12 cellular contexts compared by ENCODE assay signal in genomic region chr14:65470404-65470880, GRCh38.
A peak's percentile ranks its signal among the peaks of the same experiment; 100 is the strongest.
DNase-seq lines count a peak whose midpoint lies in the region; ATAC-seq and TF ChIP-seq lines count a peak whose summit lies in the region.
"Had no signal": no experiment of that assay in that cellular context is flagged by ENCODE, and none has a peak within 500 bp of the region (broad histone marks: within the 10 kb centered on the region; RNA-seq: fewer than 3 reads in every experiment).

No MANE protein-coding gene starts in this region.

- H3K36me3 ChIP-seq in GM06990 (ENCODE audit: control insufficient read depth, insufficient read depth, low read length): peaks cover 4% of the 10 kb centered on the region
- H3K36me3 ChIP-seq: sigmoid colon had no signal

- no peak for TF ChIP-seq CTCF in GM06990 (IDR thresholded peaks at IDR 0.05; ENCODE audit: insufficient read depth, low read length, poor library complexity, severe bottlenecking)

- no peaks in the 10 kb centered on the region for H3K27me3 ChIP-seq in GM06990 (replicated peaks; ENCODE audit: control insufficient read depth, insufficient read depth, low read length)
- H3K27me3 ChIP-seq: sigmoid colon had no signal

- ATAC-seq in GM21515 (IDR thresholded peaks at IDR 0.05; ENCODE audit: unreplicated experiment) (peak; percentile 30), HG03439 (IDR thresholded peaks at IDR 0.05; ENCODE audit: unreplicated experiment) (peak; percentile 44)
- ATAC-seq: CD8-positive, alpha-beta T cell; mucosa of descending colon had no signal

- peak overlapping the region; percentile 31 for H3K4me3 ChIP-seq in GM06990 (replicated peaks; ENCODE audit: low read depth, low read length)
- H3K4me3 ChIP-seq: mucosa of descending colon, sigmoid colon had no signal

- peak; percentile 48 for DNase-seq in GM06990 (ENCODE audit: extremely low read depth, insufficient read length)
- peak; percentile 15 for DNase-seq in iPS-NIHi11 (ENCODE audit: low spot score)
- no peak for DNase-seq in NCI-H510A (lab: John Stamatoyannopoulos, UW)
- no peak for DNase-seq in superior temporal gyrus (ENCODE audit: extremely low spot score)
- DNase-seq in D341Med (ENCODE audit: low spot score): no peak
- no peak for DNase-seq in NOMO-1 (lab: John Stamatoyannopoulos, UW; ENCODE audit: unreplicated experiment in 2 of 2)
- DNase-seq: CD8-positive, alpha-beta T cell; NCI-H774; sigmoid colon had no signal

Comparison
In these comparisons a context has a peak if more than half of its experiments do, and no peak if none do; other contexts are left out.
1. DNase-seq: peak in GM06990 (single experiment) and iPS-NIHi11 (single experiment); none in NCI-H510A (single experiment), superior temporal gyrus (single experiment), D341Med (single experiment) and NOMO-1 (0 of 2).